ENCODE assay signal across 18 cellular contexts in genomic region chr10:120386896-120387295, GRCh38.
"Had no signal": no experiment of that assay in that cellular context is flagged by ENCODE, and none has a peak within 500 bp of the region (broad histone marks: within the 10 kb centered on the region; RNA-seq: fewer than 3 reads in every experiment).

No MANE protein-coding gene starts in this region.

- DNase-seq: activated B cell treated with CpG ODN at 0.5 μM for 24 hours; activated CD4-positive, alpha-beta T cell treated with anti-CD3 and anti-CD28 coated beads for 48 hours; activated CD8-positive, alpha-beta T cell treated with anti-CD3 and anti-CD28 coated beads for 36 hours; activated effector memory CD4-positive, alpha-beta T cell treated with Interleukin-2 at 50 U/mL for 16 hours; activated T-cell treated with anti-CD3 and anti-CD28 coated beads, Interleukin-2, amount 50 U/mL, for 4 hours; effector memory CD4-positive, alpha-beta T cell; heart right ventricle; naive B cell; pancreas; sigmoid colon; tibial artery; uterus had no signal

- H3K27ac Mint-ChIP-seq: activated B cell treated with CpG ODN at 0.5 μM for 24 hours; activated CD8-positive, alpha-beta T cell treated with anti-CD3 and anti-CD28 coated beads for 36 hours; activated naive CD4-positive, alpha-beta T cell treated with anti-CD3 and anti-CD28 coated beads, Interleukin-2, amount 50 U/mL, for 24 hours; naive B cell; stimulated activated effector memory CD8-positive, alpha-beta T cell treated with anti-CD3 and anti-CD28 coated beads, Interleukin-12 subunit alpha, Interleukin-12 subunit beta, amount 100 ng/mL, for 72 hours had no signal

- H3K4me3 ChIP-seq: gastroesophageal sphincter, heart right ventricle, lung, pancreas, sigmoid colon, tibial artery, uterus had no signal

- H3K36me3 Mint-ChIP-seq: activated naive CD4-positive, alpha-beta T cell treated with anti-CD3 and anti-CD28 coated beads, Interleukin-2, amount 50 U/mL, for 24 hours; naive B cell; stimulated activated effector memory CD8-positive, alpha-beta T cell treated with anti-CD3 and anti-CD28 coated beads, Interleukin-12 subunit alpha, Interleukin-12 subunit beta, amount 100 ng/mL, for 72 hours had no signal

- H3K27ac ChIP-seq: brain microvascular endothelial cell, epithelial cell of prostate, gastroesophageal sphincter, heart right ventricle, pancreas, sigmoid colon, tibial artery, uterus had no signal

- H3K4me3 Mint-ChIP-seq: activated B cell treated with CpG ODN at 0.5 μM for 24 hours; activated CD8-positive, alpha-beta T cell treated with anti-CD3 and anti-CD28 coated beads for 36 hours; activated naive CD4-positive, alpha-beta T cell treated with anti-CD3 and anti-CD28 coated beads, Interleukin-2, amount 50 U/mL, for 24 hours; activated T-cell treated with anti-CD3 and anti-CD28 coated beads, Interleukin-2, amount 50 U/mL, for 4 hours; naive B cell; stimulated activated effector memory CD8-positive, alpha-beta T cell treated with anti-CD3 and anti-CD28 coated beads, Interleukin-12 subunit alpha, Interleukin-12 subunit beta, amount 100 ng/mL, for 72 hours had no signal

- H3K4me1 ChIP-seq: gastroesophageal sphincter, heart right ventricle, pancreas, sigmoid colon, tibial artery, uterus had no signal

- H3K4me1 Mint-ChIP-seq: activated B cell treated with CpG ODN at 0.5 μM for 24 hours; activated naive CD4-positive, alpha-beta T cell treated with anti-CD3 and anti-CD28 coated beads, Interleukin-2, amount 50 U/mL, for 24 hours; naive B cell; stimulated activated effector memory CD8-positive, alpha-beta T cell treated with anti-CD3 and anti-CD28 coated beads, Interleukin-12 subunit alpha, Interleukin-12 subunit beta, amount 100 ng/mL, for 72 hours had no signal

- H3K27me3 Mint-ChIP-seq: activated CD8-positive, alpha-beta T cell treated with anti-CD3 and anti-CD28 coated beads for 36 hours; activated naive CD4-positive, alpha-beta T cell treated with anti-CD3 and anti-CD28 coated beads, Interleukin-2, amount 50 U/mL, for 24 hours had no signal

- ATAC-seq: activated CD8-positive, alpha-beta T cell treated with anti-CD3 and anti-CD28 coated beads for 36 hours; activated T-cell treated with anti-CD3 and anti-CD28 coated beads, Interleukin-2, amount 50 U/mL, for 4 hours; gastroesophageal sphincter; heart right ventricle; pancreas had no signal

- H3K9me3 ChIP-seq: gastroesophageal sphincter, heart right ventricle, pancreas, sigmoid colon, tibial artery, uterus had no signal

- H3K9me3 Mint-ChIP-seq: activated CD8-positive, alpha-beta T cell treated with anti-CD3 and anti-CD28 coated beads for 36 hours; activated naive CD4-positive, alpha-beta T cell treated with anti-CD3 and anti-CD28 coated beads, Interleukin-2, amount 50 U/mL, for 24 hours; activated T-cell treated with anti-CD3 and anti-CD28 coated beads, Interleukin-2, amount 50 U/mL, for 4 hours; stimulated activated effector memory CD8-positive, alpha-beta T cell treated with anti-CD3 and anti-CD28 coated beads, Interleukin-12 subunit alpha, Interleukin-12 subunit beta, amount 100 ng/mL, for 72 hours had no signal

- H3K36me3 ChIP-seq: brain microvascular endothelial cell, gastroesophageal sphincter, heart right ventricle, pancreas, sigmoid colon, tibial artery, uterus had no signal

- H3K27me3 ChIP-seq: brain microvascular endothelial cell, heart right ventricle, pancreas, sigmoid colon, tibial artery, uterus had no signal
